Comparison of ENCODE assay signal across 9 cellular contexts in genomic region chr11:83008581-83008923, GRCh38.
DNase-seq lines count a peak whose midpoint lies in the region; ATAC-seq lines count a peak whose summit lies in the region.
"Had no signal": no experiment of that assay in that cellular context is flagged by ENCODE, and none has a peak within 500 bp of the region (broad histone marks: within the 10 kb centered on the region; RNA-seq: fewer than 3 reads in every experiment).

No MANE protein-coding gene starts in this region.

- ATAC-seq in activated naive CD8-positive, alpha-beta T cell treated with anti-CD3 and anti-CD28 coated beads, Interleukin-2, amount 50 U/mL, for 24 hours, result no peak
- ATAC-seq in stimulated activated naive B cell treated with anti-CD40 and anti-IgM and Interleukin-4, amounts not matched to agents 10 μg/mL and 1 μg/mL and 100 μg/mL, for 72 hours (replicated peaks), result no peak
- ATAC-seq in HG03342 (IDR thresholded peaks at IDR 0.05; ENCODE audit: unreplicated experiment), result no peak

- peaks cover 65% of the 10 kb centered on the region for H3K4me1 Mint-ChIP-seq in activated naive CD8-positive, alpha-beta T cell treated with anti-CD3 and anti-CD28 coated beads, Interleukin-2, amount 50 U/mL, for 24 hours
- peaks cover 59 to 84% of the 10 kb centered on the region in 2 donors for H3K4me1 Mint-ChIP-seq in stimulated activated naive B cell treated with anti-CD40 and anti-IgM and Interleukin-4, amounts not matched to agents 10 μg/mL and 1 μg/mL and 100 μg/mL, for 72 hours

- peak; percentile 11 for DNase-seq in NCI-H82 (lab: John Stamatoyannopoulos, UW)
- DNase-seq in NCI-H82 treated with DMSO at 0.1 percent for 48 hours (lab: John Stamatoyannopoulos, UW; ENCODE audit: unreplicated experiment), result no peak
- DNase-seq in activated naive CD8-positive, alpha-beta T cell treated with anti-CD3 and anti-CD28 coated beads, Interleukin-2, amount 50 U/mL, for 24 hours, result no peak
- DNase-seq in glomerular visceral epithelial cell (ENCODE audit: extremely low spot score), result peak; percentile 35
- DNase-seq in stimulated activated naive B cell treated with anti-CD40 and anti-IgM and Interleukin-4, amounts not matched to agents 10 μg/mL and 1 μg/mL and 100 μg/mL, for 72 hours, result no peak
- DNase-seq in SIG-M5 (lab: John Stamatoyannopoulos, UW), result no peak
- no peak for DNase-seq in NCI-H2196 (lab: John Stamatoyannopoulos, UW; ENCODE audit: unreplicated experiment)
- DNase-seq: activated effector memory CD4-positive, alpha-beta T cell treated with Interleukin-2 at 50 U/mL for 16 hours had no signal

- no peaks in the 10 kb centered on the region for H3K27me3 Mint-ChIP-seq in activated naive CD8-positive, alpha-beta T cell treated with anti-CD3 and anti-CD28 coated beads, Interleukin-2, amount 50 U/mL, for 24 hours
- H3K27me3 Mint-ChIP-seq in stimulated activated naive B cell treated with anti-CD40 and anti-IgM and Interleukin-4, amounts not matched to agents 10 μg/mL and 1 μg/mL and 100 μg/mL, for 72 hours, result no peaks in the 10 kb centered on the region

- H3K27ac Mint-ChIP-seq in activated naive CD8-positive, alpha-beta T cell treated with anti-CD3 and anti-CD28 coated beads, Interleukin-2, amount 50 U/mL, for 24 hours, result peak overlapping the region; percentile 52
- H3K27ac Mint-ChIP-seq in stimulated activated naive B cell treated with anti-CD40 and anti-IgM and Interleukin-4, amounts not matched to agents 10 μg/mL and 1 μg/mL and 100 μg/mL, for 72 hours, result peak overlapping the region; percentile 89

- no peaks in the 10 kb centered on the region for H3K9me3 Mint-ChIP-seq in activated naive CD8-positive, alpha-beta T cell treated with anti-CD3 and anti-CD28 coated beads, Interleukin-2, amount 50 U/mL, for 24 hours
- H3K9me3 Mint-ChIP-seq in stimulated activated naive B cell treated with anti-CD40 and anti-IgM and Interleukin-4, amounts not matched to agents 10 μg/mL and 1 μg/mL and 100 μg/mL, for 72 hours, result no peaks in the 10 kb centered on the region

- H3K4me3 Mint-ChIP-seq in activated naive CD8-positive, alpha-beta T cell treated with anti-CD3 and anti-CD28 coated beads, Interleukin-2, amount 50 U/mL, for 24 hours, result no peak overlapping the region
- H3K4me3 Mint-ChIP-seq in stimulated activated naive B cell treated with anti-CD40 and anti-IgM and Interleukin-4, amounts not matched to agents 10 μg/mL and 1 μg/mL and 100 μg/mL, for 72 hours, result peak overlapping the region; percentile 39 to 63

- H3K36me3 Mint-ChIP-seq in activated naive CD8-positive, alpha-beta T cell treated with anti-CD3 and anti-CD28 coated beads, Interleukin-2, amount 50 U/mL, for 24 hours (ENCODE audit: low read depth), result no peaks in the 10 kb centered on the region
- peaks cover 35 to 45% of the 10 kb centered on the region in 2 donors for H3K36me3 Mint-ChIP-seq in stimulated activated naive B cell treated with anti-CD40 and anti-IgM and Interleukin-4, amounts not matched to agents 10 μg/mL and 1 μg/mL and 100 μg/mL, for 72 hours

Comparison
In these comparisons a context has a peak if more than half of its experiments do, and no peak if none do; other contexts are left out.
1. DNase-seq: peak in NCI-H82 (single experiment) and glomerular visceral epithelial cell (single experiment); none in NCI-H82 treated with DMSO at 0.1 percent for 48 hours (single experiment), activated naive CD8-positive, alpha-beta T cell treated with anti-CD3 and anti-CD28 coated beads, Interleukin-2, amount 50 U/mL, for 24 hours (single experiment), stimulated activated naive B cell treated with anti-CD40 and anti-IgM and Interleukin-4, amounts not matched to agents 10 μg/mL and 1 μg/mL and 100 μg/mL, for 72 hours (single experiment), SIG-M5 (single experiment) and NCI-H2196 (single experiment).